In the genomic region with DNA sequence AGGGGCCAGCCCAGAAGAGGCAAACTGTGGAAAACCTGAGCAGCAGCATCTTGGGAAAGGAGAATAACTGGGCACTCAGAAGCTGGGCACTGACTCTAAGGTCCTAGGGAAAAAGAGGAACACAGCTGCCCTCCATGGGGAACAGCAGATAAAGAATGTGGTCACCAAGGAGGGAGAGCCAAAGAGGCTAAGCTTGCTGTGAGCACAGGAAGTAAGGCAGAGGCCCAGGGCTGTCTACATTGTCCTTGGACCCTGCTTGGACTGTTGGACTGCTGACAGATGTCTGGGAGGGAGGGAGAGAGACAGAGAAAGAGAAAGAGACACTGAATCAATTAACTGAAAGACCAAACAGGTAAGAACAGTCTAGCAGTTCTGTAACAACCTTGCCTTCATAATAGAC, we compare ENCODE assay signal across 23 cellular contexts. TPM values are rescaled to one million over a fixed set of nuclear protein-coding genes. Genes with fewer than 3 reads are reported as not detected.
DNase-seq lines count a peak whose midpoint lies in the region; ATAC-seq and TF ChIP-seq lines count a peak whose summit lies in the region.
"Had no signal": no experiment of that assay in that cellular context is flagged by ENCODE, and none has a peak within 500 bp of the region (broad histone marks: within the 10 kb centered on the region; RNA-seq: fewer than 3 reads in every experiment).

No MANE protein-coding gene starts in this region.

- H3K36me3 ChIP-seq in endocrine pancreas (ENCODE audit: control insufficient read depth, insufficient read depth, low read length) (no peaks in the 10 kb centered on the region), spleen (no peaks in the 10 kb centered on the region)
- H3K36me3 ChIP-seq in naive thymus-derived CD4-positive, alpha-beta T cell (ENCODE audit: control insufficient read depth in 2 of 3, insufficient read depth in 3 of 3, low read length in 3 of 3): no peaks in the 10 kb centered on the region
- H3K36me3 ChIP-seq: esophagus muscularis mucosa, gastroesophageal sphincter, suprapubic skin, uterus, WERI-Rb-1 had no signal

- ATAC-seq in naive thymus-derived CD4-positive, alpha-beta T cell: no peak
- no peak for ATAC-seq in HG03095 (IDR thresholded peaks at IDR 0.05; ENCODE audit: unreplicated experiment)
- ATAC-seq: CD8-positive, alpha-beta T cell; gastroesophageal sphincter; GM23338; psoas muscle; stimulated activated memory B cell treated with anti-CD40 and anti-IgM and Interleukin-4, amounts not matched to agents 10 μg/mL and 1 μg/mL and 100 μg/mL, for 72 hours had no signal

- POLR2A ChIA-PET in naive thymus-derived CD4-positive, alpha-beta T cell (lab: Charles Lee): no interaction called here

- H3K27me3 Mint-ChIP-seq in naive thymus-derived CD4-positive, alpha-beta T cell: peaks cover 7 to 41% (median 13%) of the 10 kb centered on the region in 5 donors
- H3K27me3 Mint-ChIP-seq: stimulated activated memory B cell treated with anti-CD40 and anti-IgM and Interleukin-4, amounts not matched to agents 10 μg/mL and 1 μg/mL and 100 μg/mL, for 72 hours had no signal

- no peak for TF ChIP-seq POLR2A in spleen (IDR thresholded peaks at IDR 0.05)

- H3K9me3 Mint-ChIP-seq in naive thymus-derived CD4-positive, alpha-beta T cell: no peaks in the 10 kb centered on the region
- H3K9me3 Mint-ChIP-seq: activated naive CD8-positive, alpha-beta T cell treated with anti-CD3 and anti-CD28 coated beads for 36 hours; CD8-positive, alpha-beta T cell; GM23338; stimulated activated memory B cell treated with anti-CD40 and anti-IgM and Interleukin-4, amounts not matched to agents 10 μg/mL and 1 μg/mL and 100 μg/mL, for 72 hours had no signal

- DNase-seq in GDM1 (lab: John Stamatoyannopoulos, UW): peak; percentile 25
- DNase-seq in OCI-M1 (lab: John Stamatoyannopoulos, UW): peak; percentile 88
- DNase-seq in pons (ENCODE audit: low spot score): peak; percentile 15
- no peak for DNase-seq in spleen
- no peak for DNase-seq in naive thymus-derived CD4-positive, alpha-beta T cell
- DNase-seq: activated naive CD8-positive, alpha-beta T cell treated with anti-CD3 and anti-CD28 coated beads for 36 hours; CD8-positive, alpha-beta T cell; DMS53; effector memory CD4-positive, alpha-beta T cell; islet precursor cell; NCI-H526 treated with DMSO at 0.1 percent for 48 hours; psoas muscle; stimulated activated CD4-positive, alpha-beta T cell treated with anti-CD3 and anti-CD28 coated beads, Interleukin-2, amount 100 ng/mL, for 24 hours; uterus; WERI-Rb-1 had no signal

- no peaks in the 10 kb centered on the region for H3K4me1 ChIP-seq in endocrine pancreas (ENCODE audit: control insufficient read depth, insufficient read depth, low read length)
- peaks cover 0 to 32% (median 23%) of the 10 kb centered on the region in 6 donors for H3K4me1 ChIP-seq in spleen
- H3K4me1 ChIP-seq in naive thymus-derived CD4-positive, alpha-beta T cell (ENCODE audit: control insufficient read depth in 2 of 2, insufficient read depth in 2 of 2, low read length in 2 of 2): peaks cover 0 to 3% of the 10 kb centered on the region in 2 donors
- H3K4me1 ChIP-seq: uterus had no signal

- H3K9me3 ChIP-seq in endocrine pancreas (ENCODE audit: control insufficient read depth, low read length): no peaks in the 10 kb centered on the region
- no peaks in the 10 kb centered on the region for H3K9me3 ChIP-seq in spleen
- no peaks in the 10 kb centered on the region for H3K9me3 ChIP-seq in naive thymus-derived CD4-positive, alpha-beta T cell (ENCODE audit: control insufficient read depth in 2 of 3, low read length in 3 of 3)
- H3K9me3 ChIP-seq: esophagus muscularis mucosa, gastroesophageal sphincter, psoas muscle, suprapubic skin, uterus had no signal

- peaks cover 10 to 30% (median 22%) of the 10 kb centered on the region in 7 donors for H3K4me1 Mint-ChIP-seq in naive thymus-derived CD4-positive, alpha-beta T cell

- intact Hi-C loops in spleen (cut with DNase I; ENCODE audit: low total_unique reads): no loop called here
- intact Hi-C loops in naive thymus-derived CD4-positive, alpha-beta T cell (cut with micrococcal nuclease): loop anchor here in 1 of 2 donors (5.0 kb wide), 1 partner anchor 102 kb away; a partner anchor contains a TSS

- CTCF ChIA-PET in naive thymus-derived CD4-positive, alpha-beta T cell (lab: Charles Lee): no interaction called here

- TF ChIP-seq CTCF in spleen (IDR thresholded peaks at IDR 0.05 in 8 of 11, conservative IDR thresholded peaks at IDR 0.05 in 3 of 11): no peak

- H3K4me3 Mint-ChIP-seq in naive thymus-derived CD4-positive, alpha-beta T cell: peak overlapping the region in 1 of 10 donors; percentile 8
- H3K4me3 Mint-ChIP-seq: activated naive CD8-positive, alpha-beta T cell treated with anti-CD3 and anti-CD28 coated beads for 36 hours; GM23338; stimulated activated memory B cell treated with anti-CD40 and anti-IgM and Interleukin-4, amounts not matched to agents 10 μg/mL and 1 μg/mL and 100 μg/mL, for 72 hours had no signal

- H3K36me3 Mint-ChIP-seq in naive thymus-derived CD4-positive, alpha-beta T cell: no peaks in the 10 kb centered on the region
- H3K36me3 Mint-ChIP-seq: CD8-positive, alpha-beta T cell; stimulated activated memory B cell treated with anti-CD40 and anti-IgM and Interleukin-4, amounts not matched to agents 10 μg/mL and 1 μg/mL and 100 μg/mL, for 72 hours had no signal

- H3K4me3 ChIP-seq in endocrine pancreas (ENCODE audit: control insufficient read depth, insufficient read depth, low read length): peak overlapping the region; percentile 19
- H3K4me3 ChIP-seq in spleen: no peak overlapping the region
- H3K4me3 ChIP-seq in naive thymus-derived CD4-positive, alpha-beta T cell (ENCODE audit: low read length): no peak overlapping the region
- H3K4me3 ChIP-seq: esophagus muscularis mucosa, gastroesophageal sphincter, GM23338, psoas muscle, uterus had no signal

- peak overlapping the region in 1 of 9 donors; percentile 13 for H3K27ac Mint-ChIP-seq in naive thymus-derived CD4-positive, alpha-beta T cell
- H3K27ac Mint-ChIP-seq: activated naive CD8-positive, alpha-beta T cell treated with anti-CD3 and anti-CD28 coated beads for 36 hours; CD8-positive, alpha-beta T cell; GM23338; stimulated activated memory B cell treated with anti-CD40 and anti-IgM and Interleukin-4, amounts not matched to agents 10 μg/mL and 1 μg/mL and 100 μg/mL, for 72 hours had no signal

- no peak overlapping the region for H3K9ac ChIP-seq in endocrine pancreas (ENCODE audit: control insufficient read depth, insufficient read depth, low read length)

- H3K27ac ChIP-seq in spleen: no peak overlapping the region
- no peak overlapping the region for H3K27ac ChIP-seq in naive thymus-derived CD4-positive, alpha-beta T cell (ENCODE audit: low read depth, low read length)
- H3K27ac ChIP-seq: esophagus muscularis mucosa, gastroesophageal sphincter, psoas muscle, suprapubic skin, uterus, WERI-Rb-1 had no signal

- H3K27me3 ChIP-seq in endocrine pancreas (ENCODE audit: control insufficient read depth, insufficient read depth, low read length) (no peaks in the 10 kb centered on the region), spleen (replicated peaks in 1 of 7) (peaks cover 0 to 7% (median 0%) of the 10 kb centered on the region in 7 donors)
- H3K27me3 ChIP-seq in naive thymus-derived CD4-positive, alpha-beta T cell (ENCODE audit: control insufficient read depth in 2 of 2, insufficient read depth in 2 of 2, low read length in 2 of 2): no peaks in the 10 kb centered on the region
- H3K27me3 ChIP-seq: esophagus muscularis mucosa, gastroesophageal sphincter, suprapubic skin, uterus had no signal

RNA-seq across cellular contexts. Expression of a gene that starts 4.5 kb away (rescaled TPM):
- total RNA-seq in spleen: 1 to 10 TPM in 3 of 7 donors, under 1 TPM in 3, not detected in 1; 0.56 to 2.0 (median 1.1) TPM
- polyA plus RNA-seq in spleen: 1 to 10 TPM in 1 of 3 donors, under 1 TPM in 2; 0.57 to 1.3 (median 0.68) TPM
- total RNA-seq in naive thymus-derived CD4-positive, alpha-beta T cell: under 1 TPM in 2 of 5 experiments, not detected in 3; 0.24 to 0.53 TPM
- under 1 TPM in 1 of 2 donors, not detected in 1; 0.31 TPM for polyA plus RNA-seq in naive thymus-derived CD4-positive, alpha-beta T cell
- total RNA-seq: CD8-positive, alpha-beta T cell; mononuclear cell had no signal

Comparison
In these comparisons a context has a peak if more than half of its experiments do, and no peak if none do; other contexts are left out.
1. DNase-seq: peak in GDM1 (single experiment), OCI-M1 (single experiment) and pons (single experiment); none in spleen (single experiment) and naive thymus-derived CD4-positive, alpha-beta T cell (0 of 9).